15 cellular contexts compared by ENCODE assay signal in genomic region chr2:63712748-63713147, GRCh38.
DNase-seq lines count a peak whose midpoint lies in the region; ATAC-seq, FAIRE-seq and TF ChIP-seq lines count a peak whose summit lies in the region.
"Had no signal": no experiment of that assay in that cellular context is flagged by ENCODE, and none has a peak within 500 bp of the region (broad histone marks: within the 10 kb centered on the region; RNA-seq: fewer than 3 reads in every experiment).

No MANE protein-coding gene starts in this region.

- no peaks in the 10 kb centered on the region for H3K36me3 ChIP-seq in HepG2 (replicated peaks in 1 of 2; ENCODE audit: control insufficient read depth in 1 of 2, insufficient read depth in 2 of 2, low read length in 2 of 2)
- no peaks in the 10 kb centered on the region for H3K36me3 ChIP-seq in right lobe of liver
- no peaks in the 10 kb centered on the region for H3K36me3 ChIP-seq in adrenal gland (replicated peaks in 1 of 2)
- H3K36me3 ChIP-seq: heart right ventricle had no signal

- H3K27ac ChIP-seq in HepG2 (ENCODE audit: extremely low read length, insufficient read depth, low read length) (no peak overlapping the region), right lobe of liver (no peak overlapping the region), adrenal gland (no peak overlapping the region)
- H3K27ac ChIP-seq: heart right ventricle had no signal

- TF ChIP-seq RAD21 in HepG2 (CRISPR knock-in tag; IDR thresholded peaks at IDR 0.05) = no peak

- no TSS peak for BruUV-seq in HepG2 (replicated peaks; lab: Mats Ljungman, UMichigan)

- in situ Hi-C loops in HepG2 (cut with HindIII; ENCODE audit: extremely low pct_ligation_motif_present, low pct_unique_long_range_greater_than_20kb) = no loop called here

- DNase-seq in HepG2 (ENCODE audit: low spot score) (no peak), right lobe of liver (no peak), adrenal gland (peak in 4 of 7 donors; percentile 26 to 46 (median 29)), left colon (no peak), T1000 (lab: John Stamatoyannopoulos, UW) (no peak), GM10248 (ENCODE audit: extremely low spot score) (no peak), NCI-H510A treated with DMSO at 0.1 percent for 48 hours (lab: John Stamatoyannopoulos, UW) (no peak), GM12891 (ENCODE audit: insufficient read length, low spot score) (no peak)
- DNase-seq: activated effector memory CD4-positive, alpha-beta T cell treated with Interleukin-2 at 50 U/mL for 16 hours; effector memory CD8-positive, alpha-beta T cell; heart right ventricle; NCI-H774; SHP77 treated with DMSO at 0.1 percent for 48 hours had no signal

- H3K9ac ChIP-seq in HepG2 (ENCODE audit: insufficient read depth, low read depth, low read length) = no peak overlapping the region

- CTCF ChIA-PET in HepG2 (lab: Yijun Ruan, JAX; ENCODE audit: low intra/inter-chr PET ratio, low total read pairs) (no interaction called here), GM10248 (lab: Yijun Ruan, JAX) (interaction anchor here (1.0 to 1.5 kb wide), 2 partner anchors 14 to 142 kb away, joined by 3 to 5 read pairs; no protein-coding TSS in a partner anchor)

- no peak overlapping the region for H2AFZ ChIP-seq in HepG2 (ENCODE audit: low read length)

- H3K79me2 ChIP-seq in HepG2 (ENCODE audit: insufficient read depth, low read length) = no peaks in the 10 kb centered on the region

- ATAC-seq in HepG2 (no peak), right lobe of liver (no peak), left colon (peak; percentile 66)
- ATAC-seq: effector memory CD8-positive, alpha-beta T cell; natural killer cell treated with Interleukin-12 subunit alpha and Interleukin-12 subunit beta and Interleukin-15 and Interleukin-18, amount 100 ng/mL, for 72 hours had no signal

- H3K27me3 ChIP-seq in HepG2 (ENCODE audit: control insufficient read depth in 1 of 2, insufficient read depth in 2 of 2, low read length in 2 of 2) (no peaks in the 10 kb centered on the region), right lobe of liver (no peaks in the 10 kb centered on the region), adrenal gland (no peaks in the 10 kb centered on the region)
- H3K27me3 ChIP-seq: heart right ventricle had no signal

- H4K20me1 ChIP-seq in HepG2 (ENCODE audit: insufficient read depth, low read length) = no peaks in the 10 kb centered on the region

- H3K9me3 ChIP-seq in HepG2 (ENCODE audit: low read length) (no peaks in the 10 kb centered on the region), right lobe of liver (no peaks in the 10 kb centered on the region), adrenal gland (replicated peaks in 1 of 3) (no peaks in the 10 kb centered on the region)
- H3K9me3 ChIP-seq: heart right ventricle had no signal

- TF ChIP-seq EP300 in HepG2 (IDR thresholded peaks at IDR 0.05; ENCODE audit: low read depth in 2 of 2, low read length in 2 of 2) (no peak), HepG2 (CRISPR knock-in tag; IDR thresholded peaks at IDR 0.05; ENCODE audit: borderline replicate concordance) (no peak)

- POLR2A ChIA-PET in HepG2 (lab: Yijun Ruan, JAX) (no interaction called here), GM10248 (lab: Yijun Ruan, JAX) (no interaction called here)

- 0% methylated on average over 2 of the region's 2 CpGs for WGBS in HepG2 (ENCODE audit: low lambda C conversion rate)
- 83% methylated on average over 2 of the region's 2 CpGs for whole genome bisulfite sequencing in right lobe of liver (ENCODE audit: insufficient coverage, low coverage, low lambda C conversion rate, missing lambda C conversion rate)
- WGBS in adrenal gland, 4 donors = 38 to 48% (median 45%) methylated on average over 1 to 2 of the region's 2 CpGs

- H3K4me1 ChIP-seq in HepG2 (ENCODE audit: insufficient read depth, low read length) (0 out of 2 replicates have a peak, but pooled peaks cover 8% of the 10 kb centered on the region), right lobe of liver (peaks cover 0 to 11% (median 4%) of the 10 kb centered on the region in 4 donors), adrenal gland (replicated peaks in 1 of 2) (peaks cover 0 to 7% of the 10 kb centered on the region in 2 donors)

- no peak overlapping the region for H3K4me3 ChIP-seq in HepG2 (replicated peaks in 1 of 3; ENCODE audit: insufficient read depth in 1 of 3, low read depth in 2 of 3, low read length in 3 of 3)
- no peak overlapping the region for H3K4me3 ChIP-seq in right lobe of liver
- no peak overlapping the region for H3K4me3 ChIP-seq in adrenal gland
- H3K4me3 ChIP-seq: heart right ventricle had no signal

- no peak for TF ChIP-seq POLR2A in HepG2 (IDR thresholded peaks at IDR 0.05; ENCODE audit: insufficient read depth in 1 of 2, low read depth in 2 of 2, low read length in 2 of 2)
- no peak for TF ChIP-seq POLR2A in right lobe of liver (IDR thresholded peaks at IDR 0.05)
- no peak for TF ChIP-seq POLR2A in adrenal gland (IDR thresholded peaks at IDR 0.05)
- no peak for TF ChIP-seq POLR2A in GM12891 (IDR thresholded peaks at IDR 0.05; ENCODE audit: low read depth, low read length)

- no peak for FAIRE-seq in HepG2 (lab: Jason Lieb, UNC)
- no peak for FAIRE-seq in GM12891 (lab: Jason Lieb, UNC)
- FAIRE-seq: TTC549 had no signal

- no peak for TF ChIP-seq CTCF in HepG2 (CRISPR knock-in tag; IDR thresholded peaks at IDR 0.05)
- no peak for TF ChIP-seq CTCF in right lobe of liver (IDR thresholded peaks at IDR 0.05)
- TF ChIP-seq CTCF in adrenal gland (IDR thresholded peaks at IDR 0.05) = no peak
- no peak for TF ChIP-seq CTCF in GM10248 (IDR thresholded peaks at IDR 0.05; ENCODE audit: control extremely low read depth, extremely low read depth, low read depth, missing control alignments)

- intact Hi-C loops in HepG2 (cut with micrococcal nuclease; ENCODE audit: unreplicated experiment) (no loop called here), right lobe of liver (cut with DNase I) (no loop called here), adrenal gland (cut with DNase I) (no loop called here), left colon (cut with DNase I, micrococcal nuclease) (no loop called here)

- H3K4me2 ChIP-seq in HepG2 (ENCODE audit: low read depth, low read length) = no peak overlapping the region

TF ChIP-seq in HepG2, 621 proteins besides CTCF, POLR2A, EP300 and RAD21:
- TF ChIP-seq, protein P1, sequence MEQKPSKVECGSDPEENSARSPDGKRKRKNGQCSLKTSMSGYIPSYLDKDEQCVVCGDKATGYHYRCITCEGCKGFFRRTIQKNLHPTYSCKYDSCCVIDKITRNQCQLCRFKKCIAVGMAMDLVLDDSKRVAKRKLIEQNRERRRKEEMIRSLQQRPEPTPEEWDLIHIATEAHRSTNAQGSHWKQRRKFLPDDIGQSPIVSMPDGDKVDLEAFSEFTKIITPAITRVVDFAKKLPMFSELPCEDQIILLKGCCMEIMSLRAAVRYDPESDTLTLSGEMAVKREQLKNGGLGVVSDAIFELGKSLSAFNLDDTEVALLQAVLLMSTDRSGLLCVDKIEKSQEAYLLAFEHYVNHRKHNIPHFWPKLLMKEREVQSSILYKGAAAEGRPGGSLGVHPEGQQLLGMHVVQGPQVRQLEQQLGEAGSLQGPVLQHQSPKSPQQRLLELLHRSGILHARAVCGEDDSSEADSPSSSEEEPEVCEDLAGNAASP (CRISPR knock-in tag; IDR thresholded peaks at IDR 0.05; ENCODE audit: borderline replicate concordance) = peak; percentile 58; the same call in 1 of the 2 replicates
- TF ChIP-seq ESRRA (CRISPR knock-in tag; IDR thresholded peaks at IDR 0.05; ENCODE audit: low read depth) = no peak

TF ChIP-seq in GM12891, 5 proteins besides CTCF, POLR2A, EP300 and RAD21:
- TF ChIP-seq TAF1 (IDR thresholded peaks at IDR 0.05; ENCODE audit: low read depth, low read length) (no peak), POLR2AphosphoS5 (IDR thresholded peaks at IDR 0.05; ENCODE audit: low read depth, low read length) (no peak), PAX5 (IDR thresholded peaks at IDR 0.05; ENCODE audit: insufficient read depth, low read length, severe bottlenecking) (no peak), POU2F2 (IDR thresholded peaks at IDR 0.05; ENCODE audit: low read depth, low read length) (no peak), SPI1 (IDR thresholded peaks at IDR 0.05; ENCODE audit: low read depth, low read length) (no peak)

Comparison
In these comparisons a context has a peak if more than half of its experiments do, and no peak if none do; other contexts are left out.
1. DNase-seq: peak in adrenal gland (4 of 7); none in HepG2 (single experiment), right lobe of liver (0 of 3), left colon (0 of 2), T1000 (single experiment), GM10248 (single experiment), NCI-H510A treated with DMSO at 0.1 percent for 48 hours (single experiment) and GM12891 (single experiment).